8 cellular contexts compared by ENCODE assay signal in the genomic region with DNA sequence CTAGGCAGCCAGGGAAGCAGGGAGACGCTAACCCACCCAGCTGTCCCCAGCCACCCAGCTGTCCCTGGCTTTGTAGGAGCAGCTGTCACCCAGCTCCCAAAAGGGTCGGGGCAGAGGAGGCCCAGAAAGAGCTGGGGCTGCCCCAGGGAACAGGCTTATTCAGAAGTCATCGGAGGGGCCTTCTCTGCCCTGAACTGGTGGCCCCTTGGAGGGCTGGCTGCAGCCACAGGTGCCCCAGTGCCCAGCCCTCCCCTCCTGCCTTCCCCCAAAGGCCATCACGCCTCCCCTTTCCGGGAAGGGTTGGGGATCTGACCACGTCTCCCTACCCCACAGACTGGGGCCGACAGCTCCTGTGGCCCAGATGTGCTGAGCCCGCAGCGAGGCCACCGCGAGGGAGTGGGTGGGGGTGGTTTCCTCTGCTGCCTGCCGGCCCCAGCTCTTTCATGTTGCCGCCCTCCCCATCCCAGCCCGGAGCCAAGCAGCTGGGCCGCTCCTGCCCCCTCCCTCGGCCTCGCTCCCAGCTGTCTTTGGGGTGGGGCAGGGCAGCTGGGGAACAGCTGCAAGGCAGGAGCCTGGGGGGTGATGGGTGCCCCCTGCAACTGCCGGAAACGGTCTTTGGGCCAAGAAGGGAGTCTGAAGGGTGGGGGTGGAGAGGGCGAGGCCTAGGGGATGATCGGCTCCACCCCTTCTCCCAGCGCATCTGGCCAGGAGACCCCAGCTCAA. TPM values are rescaled to one million over a fixed set of nuclear protein-coding genes. Genes with fewer than 3 reads are reported as not detected.
A peak's percentile ranks its signal among the peaks of the same experiment; 100 is the strongest.
DNase-seq lines count a peak whose midpoint lies in the region; ATAC-seq and TF ChIP-seq lines count a peak whose summit lies in the region.

No MANE protein-coding gene starts in this region.

- H3K9me3 Mint-ChIP-seq in glutamatergic neuron (ENCODE audit: unreplicated experiment), result peaks cover 7% of the 10 kb centered on the region

- TF ChIP-seq POLR2A in GM15510 (IDR thresholded peaks at IDR 0.05; ENCODE audit: borderline replicate concordance, extremely low read depth, insufficient read length) (peak; percentile 51), HCT116 (IDR thresholded peaks at IDR 0.05; ENCODE audit: borderline replicate concordance, extremely low read depth, insufficient read depth, insufficient read length) (no peak)

- H3K79me2 ChIP-seq in HCT116 (ENCODE audit: insufficient read depth, low read length) (no peaks in the 10 kb centered on the region), smooth muscle cell (ENCODE audit: low read depth) (no peaks in the 10 kb centered on the region)

- no peak overlapping the region for H3K4me3 ChIP-seq in HCT116 (replicated peaks in 1 of 2; ENCODE audit: low read depth in 1 of 2, low read length in 2 of 2)
- no peak overlapping the region for H3K4me3 ChIP-seq in smooth muscle cell

- CTCF ChIA-PET in HCT116 (lab: Charles Lee), result interaction anchor here (1.3 kb wide), 1 partner anchor 8 kb away, joined by 10 read pairs; no protein-coding TSS in a partner anchor

- H2AFZ ChIP-seq in HCT116 (ENCODE audit: low read depth, low read length, poor library complexity, severe bottlenecking), result no peak overlapping the region
- H2AFZ ChIP-seq in smooth muscle cell (ENCODE audit: low read depth), result no peak overlapping the region

- H3K4me2 ChIP-seq in HCT116 (ENCODE audit: low read length) (no peak overlapping the region), smooth muscle cell (peak overlapping the region; percentile 56)

- DNase-seq in HCT116 (ENCODE audit: low read depth, low spot score), result no peak
- peak; percentile 66 for DNase-seq in NCI-H146 (lab: John Stamatoyannopoulos, UW)
- DNase-seq in activated T-cell treated with anti-CD3 and anti-CD28 coated beads, Interleukin-2, amount 50 U/mL, for 1 hour, result peak; percentile 62
- peak; percentile 69 for DNase-seq in glutamatergic neuron
- no peak for DNase-seq in smooth muscle cell (lab: John Stamatoyannopoulos, UW; ENCODE audit: unreplicated experiment)
- DNase-seq in OCI-M2 (lab: John Stamatoyannopoulos, UW; ENCODE audit: unreplicated experiment), result no peak

- peaks cover 5% of the 10 kb centered on the region for H3K27me3 Mint-ChIP-seq in glutamatergic neuron (ENCODE audit: unreplicated experiment)

- H3K4me1 ChIP-seq in HCT116 (ENCODE audit: control insufficient read depth in 1 of 2, insufficient read depth in 2 of 2, low read length in 2 of 2) (peaks cover 0 to 8% of the 10 kb centered on the region in 2 experiments; a peak in 1 of 4 replicates), smooth muscle cell (ENCODE audit: low read depth) (peaks cover 11% of the 10 kb centered on the region)

- ATAC-seq in HCT116, result peak; percentile 21
- no peak for ATAC-seq in GM18520 (IDR thresholded peaks at IDR 0.05; ENCODE audit: unreplicated experiment)

- H3K9me3 ChIP-seq in HCT116 (ENCODE audit: control insufficient read depth in 1 of 2, insufficient read depth in 1 of 2, low read depth in 1 of 2, low read length in 2 of 2), result no peaks in the 10 kb centered on the region
- H3K9me3 ChIP-seq in smooth muscle cell (replicated peaks; ENCODE audit: low read depth), result no peaks in the 10 kb centered on the region

- H3K9me2 ChIP-seq in HCT116 (ENCODE audit: insufficient read depth), result no peaks in the 10 kb centered on the region

- H3K27ac Mint-ChIP-seq in glutamatergic neuron (ENCODE audit: unreplicated experiment), result peak overlapping the region; percentile 92

- H3K27ac ChIP-seq in HCT116 (ENCODE audit: low read depth, low read length) (no peak overlapping the region), smooth muscle cell (ENCODE audit: low read depth) (peak overlapping the region; percentile 42)

- WGBS in smooth muscle cell (ENCODE audit: low lambda C conversion rate), result 18% methylated on average over 21 of the region's 22 CpGs

- H3K36me3 Mint-ChIP-seq in glutamatergic neuron (ENCODE audit: unreplicated experiment), result no peaks in the 10 kb centered on the region

- intact Hi-C loops in HCT116 (cut with micrococcal nuclease), result no loop called here

- BruUV-seq in HCT116 (replicated peaks; lab: Mats Ljungman, UMichigan), result no TSS peak

- POLR2A ChIA-PET in HCT116 (lab: Charles Lee), result interaction anchor here (0.6 to 0.9 kb wide), 2 partner anchors 15 to 56 kb away, joined by 3 to 5 read pairs; no protein-coding TSS in a partner anchor

- H3K9ac ChIP-seq in HCT116 (ENCODE audit: low read length) (no peak overlapping the region), smooth muscle cell (ENCODE audit: low read depth) (no peak overlapping the region)

- no peaks in the 10 kb centered on the region for H4K20me1 ChIP-seq in HCT116 (ENCODE audit: insufficient read depth)
- peaks cover 25% of the 10 kb centered on the region for H4K20me1 ChIP-seq in smooth muscle cell (ENCODE audit: low read depth)

- peaks cover 5% of the 10 kb centered on the region for H3F3A ChIP-seq in smooth muscle cell (ENCODE audit: low read depth)

- H3K4me3 Mint-ChIP-seq in glutamatergic neuron (ENCODE audit: unreplicated experiment), result no peak overlapping the region

- H3K4me1 Mint-ChIP-seq in glutamatergic neuron (ENCODE audit: low read depth, unreplicated experiment), result peaks cover 9% of the 10 kb centered on the region

- no peak for TF ChIP-seq RAD21 in HCT116 (IDR thresholded peaks at IDR 0.05; ENCODE audit: low read depth)

- RAD21 ChIA-PET in HCT116 (lab: Charles Lee; ENCODE audit: low non-redundant PET in 1 of 2, low total read pairs in 2 of 2, uncharacterized antibody in 2 of 2, unreplicated experiment in 2 of 2), result no interaction called here

- H3K27me3 ChIP-seq in HCT116 (ENCODE audit: insufficient read depth, low read length) (no peaks in the 10 kb centered on the region), smooth muscle cell (ENCODE audit: low read depth) (no peaks in the 10 kb centered on the region)

- no peak for TF ChIP-seq CTCF in HCT116 (IDR thresholded peaks at IDR 0.05 in 2 of 3, conservative IDR thresholded peaks at IDR 0.05 in 1 of 3; ENCODE audit: borderline replicate concordance in 1 of 3, insufficient read depth in 1 of 3, low read depth in 2 of 3, low read length in 2 of 3)
- TF ChIP-seq CTCF in glutamatergic neuron (IDR thresholded peaks at IDR 0.05; ENCODE audit: partially characterized antibody, unreplicated experiment), result no peak
- TF ChIP-seq CTCF in smooth muscle cell (IDR thresholded peaks at IDR 0.05; ENCODE audit: borderline replicate concordance, insufficient read depth, poor library complexity, severe bottlenecking), result no peak

- H3K36me3 ChIP-seq in HCT116 (ENCODE audit: control insufficient read depth in 1 of 2, insufficient read depth in 2 of 2, low read length in 2 of 2), result peaks cover 7 to 15% of the 10 kb centered on the region in 2 experiments; a peak in 3 of 4 replicates
- H3K36me3 ChIP-seq in smooth muscle cell (ENCODE audit: low read depth), result no peaks in the 10 kb centered on the region

TF ChIP-seq in HCT116, 20 proteins besides CTCF, POLR2A, EP300 and RAD21:
- TF ChIP-seq JUND (IDR thresholded peaks at IDR 0.05), result no peak
- no peak for TF ChIP-seq SP1 (IDR thresholded peaks at IDR 0.05; ENCODE audit: low read depth)
- TF ChIP-seq TCF7L2 (IDR thresholded peaks at IDR 0.05; ENCODE audit: borderline replicate concordance, extremely low read depth, insufficient read depth, insufficient read length), result peak; percentile 78

RNA-seq across cellular contexts. Expression of a gene that starts 16.8 kb away (rescaled TPM):
- total RNA-seq in HCT116 (2021; ENCODE audit: unreplicated experiment), result 91.6 TPM
- polyA plus RNA-seq in HCT116 (2012), result 131 and 143 TPM in 2 replicates
- 74.8 TPM for total RNA-seq in glutamatergic neuron (ENCODE audit: unreplicated experiment)
- 64.1 and 78.8 TPM in 2 replicates for total RNA-seq in smooth muscle cell
- 77.8 and 78.0 TPM in 2 replicates for polyA plus RNA-seq in smooth muscle cell

RNA-seq across cellular contexts. Expression of a gene that starts 53.1 kb away (rescaled TPM):
- total RNA-seq in HCT116 (2021; ENCODE audit: unreplicated experiment), result 13.3 TPM
- polyA plus RNA-seq in HCT116 (2012), result 8.4 and 10.1 TPM in 2 replicates
- 20.3 TPM for total RNA-seq in glutamatergic neuron (ENCODE audit: unreplicated experiment)
- 12.7 and 14.1 TPM in 2 replicates for total RNA-seq in smooth muscle cell
- 30.2 and 31.0 TPM in 2 replicates for polyA plus RNA-seq in smooth muscle cell

RNA-seq across cellular contexts. Expression of a gene that starts 53.4 kb away (rescaled TPM):
- 22.9 TPM for total RNA-seq in HCT116 (2021; ENCODE audit: unreplicated experiment)
- 7.2 and 14.3 TPM in 2 replicates for polyA plus RNA-seq in HCT116 (2012)
- total RNA-seq in glutamatergic neuron (ENCODE audit: unreplicated experiment), result 5.4 TPM
- 2.6 and 2.9 TPM in 2 replicates for total RNA-seq in smooth muscle cell
- polyA plus RNA-seq in smooth muscle cell, result 1.7 and 2.0 TPM in 2 replicates

Comparison
In these comparisons a context has a peak if more than half of its experiments do, and no peak if none do; other contexts are left out.
1. DNase-seq: peak in NCI-H146 (single experiment), activated T-cell treated with anti-CD3 and anti-CD28 coated beads, Interleukin-2, amount 50 U/mL, for 1 hour (single experiment) and glutamatergic neuron (single experiment); none in HCT116 (single experiment), smooth muscle cell (single experiment) and OCI-M2 (single experiment).